In the genomic region with DNA sequence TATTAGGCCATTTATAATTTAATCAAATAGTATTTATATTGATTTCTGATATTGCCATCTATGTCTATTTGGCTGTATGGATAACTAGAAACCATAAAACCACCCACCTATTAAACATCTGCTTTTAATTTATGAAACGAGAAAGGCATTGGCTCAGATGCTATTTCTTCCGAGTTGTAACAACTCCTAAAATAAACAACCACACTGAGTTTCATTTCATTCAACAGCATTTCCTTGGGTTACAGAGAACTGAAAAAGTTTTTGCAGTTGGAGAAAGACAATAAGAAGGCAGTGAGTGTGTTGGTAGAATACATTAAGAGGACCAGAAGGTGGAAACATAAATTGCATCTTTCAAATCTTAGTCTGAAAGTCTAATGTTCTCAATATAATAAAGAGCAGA, we compare ENCODE assay signal across 17 cellular contexts.
DNase-seq lines count a peak whose midpoint lies in the region; ATAC-seq and TF ChIP-seq lines count a peak whose summit lies in the region.
"Had no signal": no experiment of that assay in that cellular context is flagged by ENCODE, and none has a peak within 500 bp of the region (broad histone marks: within the 10 kb centered on the region; RNA-seq: fewer than 3 reads in every experiment).

No MANE protein-coding gene starts in this region.

- H3K36me3 ChIP-seq in adipocyte (ENCODE audit: control insufficient read depth, insufficient read depth, low read length, severe bottlenecking) (peaks cover 70% of the 10 kb centered on the region), vagina (peaks cover 0 to 51% of the 10 kb centered on the region in 2 donors)

- intact Hi-C loops in vagina (cut with DNase I): no loop called here

- H3K4me3 ChIP-seq in adipocyte (ENCODE audit: low read length) (no peak overlapping the region), fibroblast of the aortic adventitia (ENCODE audit: low read depth, low read length) (no peak overlapping the region), vagina (no peak overlapping the region)
- H3K4me3 ChIP-seq: BLaER1 had no signal

- DNase-seq in AG09319 (ENCODE audit: extremely low read depth, low read depth) (peak; percentile 4), HFFc6 (no peak), adipocyte (ENCODE audit: low read depth) (peak; percentile 22), fibroblast of the aortic adventitia (ENCODE audit: low read depth) (peak; percentile 10), vagina (ENCODE audit: extremely low spot score in 2 of 2) (no peak), NCI-H2196 treated with DMSO at 0.1 percent for 48 hours (lab: John Stamatoyannopoulos, UW; ENCODE audit: unreplicated experiment) (no peak)
- no peak for DNase-seq in activated T-cell treated with anti-CD3 and anti-CD28 coated beads, Interleukin-2, amount 50 U/mL, for 4 hours
- DNase-seq: 8988T; CD4-positive, alpha-beta memory T cell; H7; NCI-H1105 treated with DMSO at 0.1 percent for 48 hours; NCI-H1694 treated with DMSO at 0.1 percent for 48 hours; NCI-H69; NK-92 treated with Interleukin-12 subunit alpha and Interleukin-12 subunit beta, amount 100 ng/mL, for 24 hours had no signal

- peak overlapping the region; percentile 67 for H3K4me3 Mint-ChIP-seq in HFFc6
- H3K4me3 Mint-ChIP-seq in activated T-cell treated with anti-CD3 and anti-CD28 coated beads, Interleukin-2, amount 50 U/mL, for 4 hours: no peak overlapping the region
- H3K4me3 Mint-ChIP-seq: CD4-positive, alpha-beta memory T cell had no signal

- H3K27ac ChIP-seq in vagina: no peak overlapping the region
- H3K27ac ChIP-seq: BLaER1 had no signal

- H3K27me3 ChIP-seq in adipocyte (replicated peaks; ENCODE audit: control insufficient read depth, insufficient read depth, low read length): no peaks in the 10 kb centered on the region
- no peaks in the 10 kb centered on the region for H3K27me3 ChIP-seq in vagina
- H3K27me3 ChIP-seq: BLaER1 had no signal

- TF ChIP-seq CTCF in AG09319 (IDR thresholded peaks at IDR 0.05; ENCODE audit: low read depth, low read length) (no peak), HFFc6 (IDR thresholded peaks at IDR 0.05) (no peak), fibroblast of the aortic adventitia (IDR thresholded peaks at IDR 0.05; ENCODE audit: insufficient read depth, low read length) (no peak), vagina (IDR thresholded peaks at IDR 0.05) (no peak)

- no peak overlapping the region for H3K9ac ChIP-seq in adipocyte (ENCODE audit: low read length)
- H3K9ac ChIP-seq: BLaER1 had no signal

- H3K9me3 ChIP-seq in adipocyte (ENCODE audit: control insufficient read depth, low read length) (peaks cover 22% of the 10 kb centered on the region), vagina (no peaks in the 10 kb centered on the region)

- H3K36me3 Mint-ChIP-seq in HFFc6 (ENCODE audit: low read depth): peaks cover 60% of the 10 kb centered on the region
- H3K36me3 Mint-ChIP-seq in activated T-cell treated with anti-CD3 and anti-CD28 coated beads, Interleukin-2, amount 50 U/mL, for 4 hours (ENCODE audit: insufficient read depth): peaks cover 62% of the 10 kb centered on the region

- peaks cover 24% of the 10 kb centered on the region for H3K9me3 Mint-ChIP-seq in HFFc6
- H3K9me3 Mint-ChIP-seq in activated T-cell treated with anti-CD3 and anti-CD28 coated beads, Interleukin-2, amount 50 U/mL, for 4 hours: peaks cover 24% of the 10 kb centered on the region

- no peaks in the 10 kb centered on the region for H3K27me3 Mint-ChIP-seq in HFFc6 (ENCODE audit: insufficient read depth)
- no peaks in the 10 kb centered on the region for H3K27me3 Mint-ChIP-seq in activated T-cell treated with anti-CD3 and anti-CD28 coated beads, Interleukin-2, amount 50 U/mL, for 4 hours (ENCODE audit: low read depth)
- H3K27me3 Mint-ChIP-seq: CD4-positive, alpha-beta memory T cell had no signal

- peaks cover 53% of the 10 kb centered on the region for H3K4me1 Mint-ChIP-seq in HFFc6 (ENCODE audit: low read depth)
- H3K4me1 Mint-ChIP-seq in activated T-cell treated with anti-CD3 and anti-CD28 coated beads, Interleukin-2, amount 50 U/mL, for 4 hours (ENCODE audit: low read depth): no peaks in the 10 kb centered on the region

- TF ChIP-seq POLR2A in vagina (IDR thresholded peaks at IDR 0.05): no peak

- H3K27ac Mint-ChIP-seq in HFFc6: peak overlapping the region; percentile 59
- H3K27ac Mint-ChIP-seq: CD4-positive, alpha-beta memory T cell had no signal

- no peak for ATAC-seq in HG03439 (IDR thresholded peaks at IDR 0.05; ENCODE audit: unreplicated experiment)
- no peak for ATAC-seq in activated T-cell treated with anti-CD3 and anti-CD28 coated beads, Interleukin-2, amount 50 U/mL, for 4 hours
- ATAC-seq: Right ventricle myocardium inferior had no signal

- H3K4me1 ChIP-seq in adipocyte (ENCODE audit: control insufficient read depth, insufficient read depth, low read length) (peaks cover 6% of the 10 kb centered on the region), vagina (no peaks in the 10 kb centered on the region)
- H3K4me1 ChIP-seq: BLaER1 had no signal

Comparison
In these comparisons a context has a peak if more than half of its experiments do, and no peak if none do; other contexts are left out.
1. DNase-seq: peak in AG09319 (single experiment), adipocyte (single experiment) and fibroblast of the aortic adventitia (single experiment); none in HFFc6 (single experiment), vagina (0 of 2), NCI-H2196 treated with DMSO at 0.1 percent for 48 hours (single experiment) and activated T-cell treated with anti-CD3 and anti-CD28 coated beads, Interleukin-2, amount 50 U/mL, for 4 hours (single experiment).